Comparison of ENCODE assay signal across 9 cellular contexts in the genomic region with DNA sequence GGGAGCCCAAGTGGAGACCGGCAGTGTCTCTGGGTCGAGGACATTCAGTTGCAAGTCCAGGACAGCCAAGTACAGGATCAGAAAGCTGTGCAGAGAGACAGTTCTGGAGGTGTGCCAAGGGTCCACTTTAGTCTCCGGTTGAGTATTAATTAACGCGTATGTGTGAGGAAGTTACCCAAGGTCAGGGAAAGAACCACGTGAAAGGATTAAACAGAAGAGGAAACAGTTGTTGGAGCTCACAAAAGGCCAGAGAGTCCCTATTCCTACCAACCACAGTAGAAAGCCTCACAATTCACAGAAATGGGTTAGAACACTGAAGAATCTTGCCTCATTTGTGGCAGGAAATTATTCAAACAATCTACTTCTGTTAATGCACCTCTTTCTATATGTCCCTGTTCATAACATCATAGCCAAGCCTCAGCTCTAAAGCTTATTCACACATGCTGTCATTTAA. TPM values are rescaled to one million over a fixed set of nuclear protein-coding genes. Genes with fewer than 3 reads are reported as not detected.
DNase-seq lines count a peak whose midpoint lies in the region; ATAC-seq, FAIRE-seq and TF ChIP-seq lines count a peak whose summit lies in the region.
"Had no signal": no experiment of that assay in that cellular context is flagged by ENCODE, and none has a peak within 500 bp of the region (broad histone marks: within the 10 kb centered on the region; RNA-seq: fewer than 3 reads in every experiment).

No MANE protein-coding gene starts in this region.

- no CpG with 5 or more reads among the region's 6 CpGs for WGBS in H9 (ENCODE audit: extremely low coverage, insufficient read length, low lambda C conversion rate)

- H2AFZ ChIP-seq in H9 (ENCODE audit: low read length): no peak overlapping the region

- H2BK12ac ChIP-seq in H9 (ENCODE audit: insufficient read length, low read depth, low read length): no peak overlapping the region

- no peaks in the 10 kb centered on the region for H3K27me3 Mint-ChIP-seq in H9 (ENCODE audit: low read depth)
- H3K27me3 Mint-ChIP-seq: activated B cell treated with CpG ODN at 0.5 μM for 24 hours had no signal

- H3K18ac ChIP-seq in H9 (ENCODE audit: insufficient read length, low read depth, low read length): no peak overlapping the region

- peak overlapping the region in 2 of 4 donors; percentile 35 to 44 for H3K27ac ChIP-seq in Peyer's patch
- H3K27ac ChIP-seq in kidney (ENCODE audit: low read depth in 2 of 2, low read length in 2 of 2): peak overlapping the region; percentile 1 to 82
- H3K27ac ChIP-seq in H9 (ENCODE audit: insufficient read length, low read depth, low read length): no peak overlapping the region

- H4K5ac ChIP-seq in H9 (ENCODE audit: insufficient read length, low read depth, low read length): no peak overlapping the region

- H3K23me2 ChIP-seq in H9 (ENCODE audit: insufficient read length, low read depth, low read length, poor library complexity, severe bottlenecking): no peaks in the 10 kb centered on the region

- H3K36me3 Mint-ChIP-seq in H9 (ENCODE audit: insufficient read depth in 1 of 3, low read depth in 3 of 3): no peaks in the 10 kb centered on the region

- no peak overlapping the region for H3K4ac ChIP-seq in H9 (ENCODE audit: low read depth, low read length)

- H4K20me1 ChIP-seq in H9 (ENCODE audit: control insufficient read depth, insufficient read depth, insufficient read length): no peaks in the 10 kb centered on the region

- DNase-seq in GM12865 (ENCODE audit: low read depth): peak; percentile 41
- peak in 2 of 3 donors; percentile 55 to 75 for DNase-seq in Peyer's patch
- DNase-seq in kidney: no peak
- DNase-seq in H9: no peak
- DNase-seq in NCI-H1694 (lab: John Stamatoyannopoulos, UW): no peak
- DNase-seq in central memory CD4-positive, alpha-beta T cell: no peak
- no peak for DNase-seq in cerebellum (ENCODE audit: low spot score)
- DNase-seq: activated B cell treated with CpG ODN at 0.5 μM for 24 hours had no signal

- peak overlapping the region in 1 of 3 experiments; percentile 88; a peak in 2 of 7 replicates for H3K27ac Mint-ChIP-seq in H9
- H3K27ac Mint-ChIP-seq: activated B cell treated with CpG ODN at 0.5 μM for 24 hours had no signal

- H3K4me1 ChIP-seq in Peyer's patch (peaks cover 0 to 4% (median 0%) of the 10 kb centered on the region in 4 donors), kidney (ENCODE audit: control insufficient read depth in 1 of 2, insufficient read depth in 1 of 2, low read depth in 1 of 2, low read length in 2 of 2) (peaks cover 2 to 6% of the 10 kb centered on the region in 2 donors), H9 (ENCODE audit: insufficient read depth, low read length) (no peaks in the 10 kb centered on the region)

- no peak overlapping the region for H2BK20ac ChIP-seq in H9 (ENCODE audit: low read depth, low read length, poor library complexity, severe bottlenecking)

- H4K91ac ChIP-seq in H9 (ENCODE audit: insufficient read length, low read depth, low read length): no peak overlapping the region

- TF ChIP-seq POLR2A in Peyer's patch (IDR thresholded peaks at IDR 0.05): no peak

- intact Hi-C loops in kidney (cut with DNase I): no loop called here

- ATAC-seq in HG03571 (IDR thresholded peaks at IDR 0.05; ENCODE audit: unreplicated experiment): peak; percentile 62

- peak overlapping the region in 1 of 2 donors; percentile 17 for H3K9ac ChIP-seq in kidney (ENCODE audit: low read length in 2 of 2)
- no peak overlapping the region for H3K9ac ChIP-seq in H9 (ENCODE audit: extremely low read depth, insufficient read length, low read length)

- no peak overlapping the region for H3K4me2 ChIP-seq in H9 (ENCODE audit: insufficient read depth, insufficient read length, low read length)

- H3K36me3 ChIP-seq in Peyer's patch (no peaks in the 10 kb centered on the region), kidney (ENCODE audit: control insufficient read depth in 1 of 2, insufficient read depth in 2 of 2, low read length in 2 of 2) (no peaks in the 10 kb centered on the region)

- no peak overlapping the region for H2BK5ac ChIP-seq in H9 (ENCODE audit: insufficient read length, low read length)

- H3K14ac ChIP-seq in H9 (ENCODE audit: insufficient read depth, low read length): no peak overlapping the region

- H3K56ac ChIP-seq in H9 (ENCODE audit: insufficient read length, low read depth, low read length): no peak overlapping the region

- no peak overlapping the region for H3T11ph ChIP-seq in H9 (ENCODE audit: low read length)

- no peak overlapping the region for H2AK5ac ChIP-seq in H9 (ENCODE audit: insufficient read length, low read length)

- no peak overlapping the region for H2BK120ac ChIP-seq in H9 (ENCODE audit: low read depth, low read length, poor library complexity, severe bottlenecking)

- H3K4me1 Mint-ChIP-seq in H9: peaks cover 3 to 4% of the 10 kb centered on the region in 2 experiments; a peak in 3 of 4 replicates

- H3K9me3 ChIP-seq in Peyer's patch (no peaks in the 10 kb centered on the region), kidney (ENCODE audit: control insufficient read depth in 1 of 2, low read length in 2 of 2) (no peaks in the 10 kb centered on the region), H9 (ENCODE audit: control insufficient read depth, low read depth, low read length) (no peaks in the 10 kb centered on the region)

- no peak overlapping the region for H3K4me3 Mint-ChIP-seq in H9
- H3K4me3 Mint-ChIP-seq: activated B cell treated with CpG ODN at 0.5 μM for 24 hours had no signal

- H3K79me2 ChIP-seq in H9 (ENCODE audit: insufficient read depth, low read length): no peaks in the 10 kb centered on the region

- peak; percentile 85 for FAIRE-seq in kidney (lab: Jason Lieb, UNC)

- H3K9me3 Mint-ChIP-seq in H9: no peaks in the 10 kb centered on the region
- H3K9me3 Mint-ChIP-seq: activated B cell treated with CpG ODN at 0.5 μM for 24 hours had no signal

- no peaks in the 10 kb centered on the region for H3K79me1 ChIP-seq in H9 (ENCODE audit: insufficient read depth, low read depth, low read length, poor library complexity, severe bottlenecking)

- no peak overlapping the region for H3K4me3 ChIP-seq in GM12865 (ENCODE audit: low read depth, low read length)
- H3K4me3 ChIP-seq in Peyer's patch: no peak overlapping the region
- H3K4me3 ChIP-seq in kidney (ENCODE audit: low read length in 2 of 2): no peak overlapping the region

- H3K27me3 ChIP-seq in Peyer's patch (no peaks in the 10 kb centered on the region), H9 (ENCODE audit: insufficient read depth, low read length) (no peaks in the 10 kb centered on the region)

- H4K8ac ChIP-seq in H9 (replicated peaks; ENCODE audit: insufficient read length, low read depth, low read length): no peak overlapping the region

- H2BK15ac ChIP-seq in H9 (ENCODE audit: low read depth, low read length): no peak overlapping the region

- H3K23ac ChIP-seq in H9 (ENCODE audit: insufficient read length, low read depth, low read length): no peak overlapping the region

- TF ChIP-seq CTCF in GM12865 (IDR thresholded peaks at IDR 0.05; ENCODE audit: insufficient read depth, low read depth, low read length, missing control alignments) (no peak), Peyer's patch (IDR thresholded peaks at IDR 0.05) (no peak), kidney (IDR thresholded peaks at IDR 0.05; ENCODE audit: borderline replicate concordance, extremely low read depth, insufficient read depth) (no peak), H9 (conservative IDR thresholded peaks at IDR 0.05) (no peak)

RNA-seq across cellular contexts. Expression of gene NSUN7, which starts 17.9 kb away (rescaled TPM):
- total RNA-seq in Peyer's patch: 10 to 100 TPM in 2 of 4 donors, 1 to 10 TPM in 2; 4.9 to 10.7 (median 9.7) TPM
- 7.6 TPM for total RNA-seq in kidney
- polyA plus RNA-seq in kidney (ENCODE audit: insufficient read depth, low read depth, low replicate concordance): 4.1 TPM
- 15.6 and 15.9 TPM in 2 replicates for total RNA-seq in H9 (2021)
- 5.1 TPM for total RNA-seq in cerebellum

Comparison
In these comparisons a context has a peak if more than half of its experiments do, and no peak if none do; other contexts are left out.
1. DNase-seq: peak in GM12865 (single experiment) and Peyer's patch (2 of 3); none in kidney (single experiment), H9 (single experiment), NCI-H1694 (single experiment), central memory CD4-positive, alpha-beta T cell (single experiment) and cerebellum (single experiment).